In genomic region chr16:12087901-12088364, GRCh38 we compare ENCODE assay signal across 9 cellular contexts.
DNase-seq lines count a peak whose midpoint lies in the region; ATAC-seq and TF ChIP-seq lines count a peak whose summit lies in the region.
"Had no signal": no experiment of that assay in that cellular context is flagged by ENCODE, and none has a peak within 500 bp of the region (broad histone marks: within the 10 kb centered on the region; RNA-seq: fewer than 3 reads in every experiment).

No MANE protein-coding gene starts in this region.

- ATAC-seq in heart right ventricle (peak; percentile 11 to 71 (median 32)), HG03039 (IDR thresholded peaks at IDR 0.05; ENCODE audit: unreplicated experiment) (no peak), GM21447 (IDR thresholded peaks at IDR 0.05; ENCODE audit: unreplicated experiment) (no peak)

- no peak for TF ChIP-seq CTCF in heart right ventricle (IDR thresholded peaks at IDR 0.05)

- intact Hi-C loops in heart right ventricle (cut with DNase I): no loop called here

- WGBS in heart right ventricle, 2 donors: 44 to 72% methylated on average over 9 of the region's 9 CpGs

- peak; percentile 32 for DNase-seq in stimulated activated CD4-positive, alpha-beta T cell treated with anti-CD3 and anti-CD28 coated beads, Interleukin-15, amount 100 ng/mL, for 24 hours
- no peak for DNase-seq in stimulated activated CD4-positive, alpha-beta T cell treated with anti-CD3 and anti-CD28 coated beads, Interleukin-4, amount 100 ng/mL, for 1 hour
- DNase-seq in NCI-H510A treated with DMSO at 0.1 percent for 48 hours (lab: John Stamatoyannopoulos, UW) (peak; percentile 58), heart right ventricle (peak; percentile 29 to 42), ureter (ENCODE audit: low spot score) (peak; percentile 60), substantia nigra (lab: John Stamatoyannopoulos, UW) (no peak)
- DNase-seq: midbrain had no signal

- H3K4me3 ChIP-seq in heart right ventricle: no peak overlapping the region

- peaks cover 8 to 47% (median 23%) of the 10 kb centered on the region in 9 donors for H3K4me1 ChIP-seq in heart right ventricle

- peaks cover 0 to 17% (median 0%) of the 10 kb centered on the region in 9 donors for H3K36me3 ChIP-seq in heart right ventricle

- H3K9me3 ChIP-seq in heart right ventricle: no peaks in the 10 kb centered on the region

- H3K27me3 ChIP-seq in heart right ventricle: no peaks in the 10 kb centered on the region

- H3K27ac ChIP-seq in heart right ventricle: peak overlapping the region in 4 of 10 donors; percentile 1 to 64 (median 52)
- H3K27ac ChIP-seq in substantia nigra (ENCODE audit: low read depth, low read length, poor library complexity, severe bottlenecking): no peak overlapping the region

Comparison
In these comparisons a context has a peak if more than half of its experiments do, and no peak if none do; other contexts are left out.
1. DNase-seq: peak in stimulated activated CD4-positive, alpha-beta T cell treated with anti-CD3 and anti-CD28 coated beads, Interleukin-15, amount 100 ng/mL, for 24 hours (single experiment), NCI-H510A treated with DMSO at 0.1 percent for 48 hours (single experiment), heart right ventricle (2 of 2) and ureter (single experiment); none in stimulated activated CD4-positive, alpha-beta T cell treated with anti-CD3 and anti-CD28 coated beads, Interleukin-4, amount 100 ng/mL, for 1 hour (single experiment) and substantia nigra (0 of 49).
2. ATAC-seq: peak in heart right ventricle (8 of 8); none in HG03039 (single experiment) and GM21447 (single experiment).